ENCODE assay signal across 9 cellular contexts in the genomic region with DNA sequence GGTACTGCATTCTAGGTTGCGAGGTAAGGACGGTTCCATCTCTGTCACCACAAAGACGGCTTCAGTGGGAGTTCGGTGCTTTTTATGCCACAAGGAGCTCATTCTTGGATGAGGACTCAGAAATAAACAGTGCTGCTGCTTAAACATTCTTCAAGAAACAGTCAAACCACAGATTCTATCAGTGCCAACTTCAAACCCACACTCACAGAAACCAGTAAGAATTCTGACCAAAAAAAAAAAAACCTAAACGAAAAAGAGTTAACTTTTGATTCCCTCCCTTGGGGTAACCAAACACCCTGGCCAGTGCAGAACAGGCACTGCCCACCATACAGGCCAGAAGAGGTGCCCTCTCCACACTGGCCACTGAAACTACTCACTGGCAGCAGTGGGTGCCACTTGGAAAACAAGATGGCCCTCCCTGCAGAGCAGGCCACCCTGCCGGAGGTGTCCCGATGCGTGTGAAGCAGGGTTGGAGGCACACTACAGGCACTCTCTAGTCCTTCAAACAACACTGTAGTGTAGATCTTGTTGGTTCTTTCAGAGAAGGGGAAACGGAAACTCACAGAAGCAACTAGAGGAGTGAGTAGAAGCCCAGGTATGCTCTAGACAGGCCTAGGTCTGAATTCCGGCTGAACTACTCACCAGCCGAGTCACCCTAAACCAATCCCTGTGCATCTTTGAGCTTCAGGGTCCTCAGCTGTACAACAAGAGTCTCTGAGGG.
A peak's percentile ranks its signal among the peaks of the same experiment; 100 is the strongest.
DNase-seq lines count a peak whose midpoint lies in the region; ATAC-seq and TF ChIP-seq lines count a peak whose summit lies in the region.
"Had no signal": no experiment of that assay in that cellular context is flagged by ENCODE, and none has a peak within 500 bp of the region (broad histone marks: within the 10 kb centered on the region; RNA-seq: fewer than 3 reads in every experiment).

No MANE protein-coding gene starts in this region.

- TF ChIP-seq EP300 in stomach (IDR thresholded peaks at IDR 0.05), result no peak

- peak; percentile 29 for DNase-seq in ACHN
- DNase-seq in HPDE6-E6E7 (ENCODE audit: extremely low spot score), result peak; percentile 71
- peak; percentile 64 to 65 for DNase-seq in activated T-cell treated with anti-CD3 and anti-CD28 coated beads, Interleukin-2, amount 50 U/mL, for 48 hours
- peak; percentile 6 for DNase-seq in fibroblast of the conjunctiva (ENCODE audit: low read depth)
- no peak for DNase-seq in stomach
- DNase-seq in NCI-H1092 treated with DMSO at 0.1 percent for 48 hours (lab: John Stamatoyannopoulos, UW), result no peak
- DNase-seq: DMS79 had no signal

- in situ Hi-C loops in ACHN (cut with HindIII; ENCODE audit: low pct_ligation_motif_present, low pct_unique_long_range_greater_than_20kb, low sequenced_read_pairs), result no loop called here

- intact Hi-C loops in stomach (cut with DNase I; ENCODE audit: low total_unique reads), result no loop called here

- TF ChIP-seq POLR2A in stomach (IDR thresholded peaks at IDR 0.05), result no peak

- no peak overlapping the region for H3K27ac ChIP-seq in stomach

- peaks cover 0 to 15% (median 7%) of the 10 kb centered on the region in 4 donors for H3K4me1 ChIP-seq in stomach

- no peak for ATAC-seq in HG03097 (IDR thresholded peaks at IDR 0.05; ENCODE audit: low FRiP score, unreplicated experiment)
- no peak for ATAC-seq in GM21786 (IDR thresholded peaks at IDR 0.05; ENCODE audit: unreplicated experiment)

- H3K27me3 ChIP-seq in stomach, result no peaks in the 10 kb centered on the region

- 78 to 91% (median 88%) methylated on average over 11 of the region's 11 CpGs for WGBS in stomach, 5 donors

- H3K9me3 ChIP-seq in stomach, result no peaks in the 10 kb centered on the region

- H3K36me3 ChIP-seq in stomach, result peaks cover 0 to 7% (median 0%) of the 10 kb centered on the region in 4 donors

- no peak overlapping the region for H3K4me3 ChIP-seq in stomach

- TF ChIP-seq CTCF in stomach (IDR thresholded peaks at IDR 0.05), result no peak

Comparison
In these comparisons a context has a peak if more than half of its experiments do, and no peak if none do; other contexts are left out.
1. DNase-seq: peak in ACHN (single experiment), HPDE6-E6E7 (single experiment), activated T-cell treated with anti-CD3 and anti-CD28 coated beads, Interleukin-2, amount 50 U/mL, for 48 hours (2 of 2) and fibroblast of the conjunctiva (single experiment); none in stomach (single experiment) and NCI-H1092 treated with DMSO at 0.1 percent for 48 hours (single experiment).